1 cellular context compared by ENCODE assay signal in the genomic region with DNA sequence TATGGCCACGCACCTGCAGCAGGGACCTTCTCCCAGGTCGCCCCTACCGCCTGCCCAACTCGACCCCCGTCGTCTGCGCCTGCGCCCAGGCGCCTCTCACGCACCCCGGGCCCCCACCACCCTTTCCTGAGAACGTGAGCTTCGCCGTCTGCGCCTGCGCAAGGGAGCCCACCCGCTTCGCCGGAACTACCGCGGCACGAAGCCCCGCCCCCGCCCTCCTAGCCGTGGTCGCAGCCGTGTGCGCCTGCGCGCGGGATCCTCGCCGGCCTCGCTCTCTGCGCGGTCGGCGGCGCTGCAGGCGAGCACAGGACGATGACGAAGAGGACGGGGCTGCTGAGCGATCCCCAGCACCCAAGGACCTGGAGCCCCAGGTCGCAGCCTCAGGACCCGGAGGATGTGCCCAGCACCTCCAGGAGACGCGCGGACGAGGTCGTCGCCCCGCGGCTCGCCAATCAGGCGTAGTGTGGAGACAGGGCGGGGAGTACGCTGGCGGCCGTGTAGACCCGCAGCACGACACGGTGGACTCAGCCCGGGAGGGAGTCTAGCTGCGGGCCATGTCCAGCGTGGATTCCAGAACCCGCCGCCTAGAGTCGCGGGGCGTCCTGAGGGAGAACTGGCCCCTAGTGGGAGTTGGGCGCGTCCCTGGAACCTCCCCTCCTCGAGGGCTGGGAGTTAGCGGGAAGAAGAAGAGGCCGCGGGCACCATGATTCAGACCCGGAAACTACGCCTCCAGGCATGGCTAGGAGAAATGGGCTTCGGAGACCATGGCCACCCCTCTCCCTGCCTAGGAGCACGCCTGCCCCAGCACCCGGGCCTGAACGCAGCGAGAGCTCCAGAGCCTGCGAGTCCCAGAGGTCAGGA.
TF ChIP-seq lines count a peak whose summit lies in the region.

No MANE protein-coding gene starts in this region.

TF ChIP-seq in K562, 482 proteins besides CTCF, POLR2A, EP300 and RAD21 (continued from another document and continues in another):
- TF ChIP-seq ZNF146 (CRISPR knock-in tag; IDR thresholded peaks at IDR 0.05; ENCODE audit: unreplicated experiment) (no peak), THAP7 (CRISPR knock-in tag; IDR thresholded peaks at IDR 0.05) (no peak), HMBOX1 (IDR thresholded peaks at IDR 0.05) (no peak), ZNF263 (CRISPR knock-in tag; IDR thresholded peaks at IDR 0.05; ENCODE audit: borderline replicate concordance) (no peak; the same call in 1 of the 2 replicates), ZBTB17 (CRISPR knock-in tag; IDR thresholded peaks at IDR 0.05) (no peak), TCF7L2 (IDR thresholded peaks at IDR 0.05; ENCODE audit: low read depth, low read length) (no peak), ZNF347 (CRISPR knock-in tag; IDR thresholded peaks at IDR 0.05; ENCODE audit: low read depth) (no peak), KAT8 (IDR thresholded peaks at IDR 0.05; ENCODE audit: low read depth) (no peak), RBM22 (IDR thresholded peaks at IDR 0.05; ENCODE audit: low read depth, low read length, poor library complexity, severe bottlenecking) (peak; percentile 77), RBFOX2 (IDR thresholded peaks at IDR 0.05; ENCODE audit: low read depth, low read length) (peak; percentile 97), ARHGAP35 (IDR thresholded peaks at IDR 0.05; ENCODE audit: partially characterized antibody) (no peak), POLR2AphosphoS2 (IDR thresholded peaks at IDR 0.05; ENCODE audit: low read length) (peak; percentile 73; the same call in 1 of the 2 replicates), CUX1 (CRISPR knock-in tag; IDR thresholded peaks at IDR 0.05) (no peak), C11orf30 (IDR thresholded peaks at IDR 0.05; ENCODE audit: low read depth) (no peak), CHD2 (IDR thresholded peaks at IDR 0.05; ENCODE audit: low read depth, low read length) (no peak), HDAC8 (tag; IDR thresholded peaks at IDR 0.05) (0 out of 2 replicates have a peak, but pooled peaks have one; percentile 17), DMBX1 (CRISPR knock-in tag; IDR thresholded peaks at IDR 0.05; ENCODE audit: borderline replicate concordance) (no peak), ZNF12 (CRISPR knock-in tag; IDR thresholded peaks at IDR 0.05) (no peak), SP2 (IDR thresholded peaks at IDR 0.05; ENCODE audit: extremely low read depth, low read depth, low read length, poor library complexity, severe bottlenecking) (no peak), LEF1 (IDR thresholded peaks at IDR 0.05) (no peak), PHF8 (IDR thresholded peaks at IDR 0.05; ENCODE audit: borderline replicate concordance, low read length) (peak; percentile 81), BRD4 (IDR thresholded peaks at IDR 0.05) (no peak), MYC (IDR thresholded peaks at IDR 0.05; ENCODE audit: low read depth, low read length) (0 out of 2 replicates have a peak, but pooled peaks have one; percentile 39), MYC (CRISPR knock-in tag; IDR thresholded peaks at IDR 0.05; ENCODE audit: borderline replicate concordance, low read depth) (no peak), OTX1 (CRISPR knock-in tag; IDR thresholded peaks at IDR 0.05) (no peak), ZNF785 (CRISPR knock-in tag; IDR thresholded peaks at IDR 0.05) (no peak), CLOCK (CRISPR knock-in tag; IDR thresholded peaks at IDR 0.05; ENCODE audit: borderline replicate concordance) (no peak), ZKSCAN3 (CRISPR knock-in tag; IDR thresholded peaks at IDR 0.05) (no peak), ZKSCAN8 (CRISPR knock-in tag; IDR thresholded peaks at IDR 0.05) (no peak), RB1 (IDR thresholded peaks at IDR 0.05; ENCODE audit: low read depth) (peak; percentile 19; the same call in 1 of the 2 replicates), ZNF431 (CRISPR knock-in tag; IDR thresholded peaks at IDR 0.05) (no peak), SREBF2 (CRISPR knock-in tag; IDR thresholded peaks at IDR 0.05) (no peak), POLR3A (IDR thresholded peaks at IDR 0.05; ENCODE audit: borderline replicate concordance, extremely low read depth, insufficient read depth, insufficient read length) (no peak)
- TF ChIP-seq, protein P1, sequence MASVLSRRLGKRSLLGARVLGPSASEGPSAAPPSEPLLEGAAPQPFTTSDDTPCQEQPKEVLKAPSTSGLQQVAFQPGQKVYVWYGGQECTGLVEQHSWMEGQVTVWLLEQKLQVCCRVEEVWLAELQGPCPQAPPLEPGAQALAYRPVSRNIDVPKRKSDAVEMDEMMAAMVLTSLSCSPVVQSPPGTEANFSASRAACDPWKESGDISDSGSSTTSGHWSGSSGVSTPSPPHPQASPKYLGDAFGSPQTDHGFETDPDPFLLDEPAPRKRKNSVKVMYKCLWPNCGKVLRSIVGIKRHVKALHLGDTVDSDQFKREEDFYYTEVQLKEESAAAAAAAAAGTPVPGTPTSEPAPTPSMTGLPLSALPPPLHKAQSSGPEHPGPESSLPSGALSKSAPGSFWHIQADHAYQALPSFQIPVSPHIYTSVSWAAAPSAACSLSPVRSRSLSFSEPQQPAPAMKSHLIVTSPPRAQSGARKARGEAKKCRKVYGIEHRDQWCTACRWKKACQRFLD (CRISPR knock-in tag; IDR thresholded peaks at IDR 0.05) = no peak
- TF ChIP-seq, protein P2, sequence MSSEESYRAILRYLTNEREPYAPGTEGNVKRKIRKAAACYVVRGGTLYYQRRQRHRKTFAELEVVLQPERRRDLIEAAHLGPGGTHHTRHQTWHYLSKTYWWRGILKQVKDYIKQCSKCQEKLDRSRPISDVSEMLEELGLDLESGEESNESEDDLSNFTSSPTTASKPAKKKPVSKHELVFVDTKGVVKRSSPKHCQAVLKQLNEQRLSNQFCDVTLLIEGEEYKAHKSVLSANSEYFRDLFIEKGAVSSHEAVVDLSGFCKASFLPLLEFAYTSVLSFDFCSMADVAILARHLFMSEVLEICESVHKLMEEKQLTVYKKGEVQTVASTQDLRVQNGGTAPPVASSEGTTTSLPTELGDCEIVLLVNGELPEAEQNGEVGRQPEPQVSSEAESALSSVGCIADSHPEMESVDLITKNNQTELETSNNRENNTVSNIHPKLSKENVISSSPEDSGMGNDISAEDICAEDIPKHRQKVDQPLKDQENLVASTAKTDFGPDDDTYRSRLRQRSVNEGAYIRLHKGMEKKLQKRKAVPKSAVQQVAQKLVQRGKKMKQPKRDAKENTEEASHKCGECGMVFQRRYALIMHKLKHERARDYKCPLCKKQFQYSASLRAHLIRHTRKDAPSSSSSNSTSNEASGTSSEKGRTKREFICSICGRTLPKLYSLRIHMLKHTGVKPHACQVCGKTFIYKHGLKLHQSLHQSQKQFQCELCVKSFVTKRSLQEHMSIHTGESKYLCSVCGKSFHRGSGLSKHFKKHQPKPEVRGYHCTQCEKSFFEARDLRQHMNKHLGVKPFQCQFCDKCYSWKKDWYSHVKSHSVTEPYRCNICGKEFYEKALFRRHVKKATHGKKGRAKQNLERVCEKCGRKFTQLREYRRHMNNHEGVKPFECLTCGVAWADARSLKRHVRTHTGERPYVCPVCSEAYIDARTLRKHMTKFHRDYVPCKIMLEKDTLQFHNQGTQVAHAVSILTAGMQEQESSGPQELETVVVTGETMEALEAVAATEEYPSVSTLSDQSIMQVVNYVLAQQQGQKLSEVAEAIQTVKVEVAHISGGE (CRISPR knock-in tag; IDR thresholded peaks at IDR 0.05) = peak in 1 of 3 experiments; percentile 16; a peak in 1 of 6 replicates
- TF ChIP-seq, protein P3, sequence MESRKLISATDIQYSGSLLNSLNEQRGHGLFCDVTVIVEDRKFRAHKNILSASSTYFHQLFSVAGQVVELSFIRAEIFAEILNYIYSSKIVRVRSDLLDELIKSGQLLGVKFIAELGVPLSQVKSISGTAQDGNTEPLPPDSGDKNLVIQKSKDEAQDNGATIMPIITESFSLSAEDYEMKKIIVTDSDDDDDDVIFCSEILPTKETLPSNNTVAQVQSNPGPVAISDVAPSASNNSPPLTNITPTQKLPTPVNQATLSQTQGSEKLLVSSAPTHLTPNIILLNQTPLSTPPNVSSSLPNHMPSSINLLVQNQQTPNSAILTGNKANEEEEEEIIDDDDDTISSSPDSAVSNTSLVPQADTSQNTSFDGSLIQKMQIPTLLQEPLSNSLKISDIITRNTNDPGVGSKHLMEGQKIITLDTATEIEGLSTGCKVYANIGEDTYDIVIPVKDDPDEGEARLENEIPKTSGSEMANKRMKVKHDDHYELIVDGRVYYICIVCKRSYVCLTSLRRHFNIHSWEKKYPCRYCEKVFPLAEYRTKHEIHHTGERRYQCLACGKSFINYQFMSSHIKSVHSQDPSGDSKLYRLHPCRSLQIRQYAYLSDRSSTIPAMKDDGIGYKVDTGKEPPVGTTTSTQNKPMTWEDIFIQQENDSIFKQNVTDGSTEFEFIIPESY (CRISPR knock-in tag; IDR thresholded peaks at IDR 0.05) = peak; percentile 52
- TF ChIP-seq, protein P4, sequence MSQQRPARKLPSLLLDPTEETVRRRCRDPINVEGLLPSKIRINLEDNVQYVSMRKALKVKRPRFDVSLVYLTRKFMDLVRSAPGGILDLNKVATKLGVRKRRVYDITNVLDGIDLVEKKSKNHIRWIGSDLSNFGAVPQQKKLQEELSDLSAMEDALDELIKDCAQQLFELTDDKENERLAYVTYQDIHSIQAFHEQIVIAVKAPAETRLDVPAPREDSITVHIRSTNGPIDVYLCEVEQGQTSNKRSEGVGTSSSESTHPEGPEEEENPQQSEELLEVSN (IDR thresholded peaks at IDR 0.05; ENCODE audit: borderline replicate concordance in 1 of 2, extremely low read depth in 1 of 2, insufficient read depth in 1 of 2, insufficient read length in 1 of 2, low read depth in 1 of 2, low read length in 1 of 2, poor library complexity in 1 of 2, severe bottlenecking in 1 of 2) = peak; percentile 77 to 79
